In genomic region chr17:66301418-66301863, GRCh38 we compare ENCODE assay signal across 8 cellular contexts. TPM values are rescaled to one million over a fixed set of nuclear protein-coding genes. Genes with fewer than 3 reads are reported as not detected.
A peak's percentile ranks its signal among the peaks of the same experiment; 100 is the strongest.
DNase-seq lines count a peak whose midpoint lies in the region; TF ChIP-seq lines count a peak whose summit lies in the region.

No MANE protein-coding gene starts in this region.

- H3K36me3 ChIP-seq in SJCRH30: no peaks in the 10 kb centered on the region

- DNase-seq in GM12864 (ENCODE audit: low read depth): no peak
- no peak for DNase-seq in SJCRH30
- DNase-seq in fibroblast of pulmonary artery (ENCODE audit: low read depth): no peak
- no peak for DNase-seq in retinal pigment epithelial cell (ENCODE audit: low read depth)
- no peak for DNase-seq in stimulated activated CD4-positive, alpha-beta T cell treated with anti-CD3 and anti-CD28 coated beads, Interleukin-4, amount 100 ng/mL, for 4 hours
- DNase-seq in stimulated activated CD4-positive, alpha-beta T cell treated with anti-CD3 and anti-CD28 coated beads, Interleukin-4, amount 100 ng/mL, for 1 hour: no peak
- DNase-seq in NCI-H1092 (lab: John Stamatoyannopoulos, UW): no peak
- no peak for DNase-seq in NCI-H1092 treated with DMSO at 0.1 percent for 48 hours (lab: John Stamatoyannopoulos, UW)

- H3K27me3 ChIP-seq in SJCRH30: no peaks in the 10 kb centered on the region

- H3K4me3 ChIP-seq in GM12864 (ENCODE audit: low read depth, low read length): peak overlapping the region; percentile 44
- peak overlapping the region; percentile 76 for H3K4me3 ChIP-seq in SJCRH30
- peak overlapping the region; percentile 76 for H3K4me3 ChIP-seq in fibroblast of pulmonary artery (replicated peaks; ENCODE audit: low read depth, low read length)
- H3K4me3 ChIP-seq in retinal pigment epithelial cell (ENCODE audit: low read length): peak overlapping the region; percentile 71

- no peaks in the 10 kb centered on the region; the same call in 1 of the 2 replicates for H3K4me1 ChIP-seq in SJCRH30

- no peak overlapping the region; the same call in 1 of the 2 replicates for H3K27ac ChIP-seq in SJCRH30

- TF ChIP-seq CTCF in GM12864 (IDR thresholded peaks at IDR 0.05; ENCODE audit: low read depth, low read length, missing control alignments): no peak
- no peak for TF ChIP-seq CTCF in fibroblast of pulmonary artery (IDR thresholded peaks at IDR 0.05; ENCODE audit: low read length, missing control alignments)
- TF ChIP-seq CTCF in retinal pigment epithelial cell (conservative IDR thresholded peaks at IDR 0.05; ENCODE audit: low read depth, low read length): no peak

- H3K9me3 ChIP-seq in SJCRH30 (replicated peaks): no peaks in the 10 kb centered on the region

RNA-seq across cellular contexts. Expression of gene PRKCA, which starts 1.0 kb away (rescaled TPM):
- 24.7 and 25.6 TPM in 2 replicates for total RNA-seq in SJCRH30 (2014; rRNA removed; shearing (Covaris generic))
